ENCODE assay signal across 8 cellular contexts in genomic region chr7:73522081-73522818, GRCh38. TPM values are rescaled to one million over a fixed set of nuclear protein-coding genes. Genes with fewer than 3 reads are reported as not detected.
DNase-seq lines count a peak whose midpoint lies in the region; ATAC-seq and TF ChIP-seq lines count a peak whose summit lies in the region.

BAZ1B (minus strand) TSS chr7:73522293; CDS start chr7:73521933, 360 bp downstream.

- H3K9me3 ChIP-seq in prostate gland = no peaks in the 10 kb centered on the region

- peaks cover 9% of the 10 kb centered on the region for H3K4me1 ChIP-seq in prostate gland (replicated peaks)
- H3K4me1 ChIP-seq in urinary bladder (ENCODE audit: insufficient read depth) = peaks cover 4% of the 10 kb centered on the region

- H3K36me3 ChIP-seq in prostate gland = no peaks in the 10 kb centered on the region
- H3K36me3 ChIP-seq in urinary bladder (ENCODE audit: insufficient read depth) = no peaks in the 10 kb centered on the region

- peak within 1 kb of the TSS; percentile 65 to 94 for H3K4me3 ChIP-seq in prostate gland
- H3K4me3 ChIP-seq in urinary bladder (ENCODE audit: low read depth, low read length) = peak within 1 kb of the TSS; percentile 92

- H3K27ac ChIP-seq in angular gyrus (ENCODE audit: low read depth, low read length) = peak within 1 kb of the TSS; percentile 98
- H3K27ac ChIP-seq in prostate gland = peak within 1 kb of the TSS; percentile 86 to 93
- H3K27ac ChIP-seq in urinary bladder (ENCODE audit: low read depth) = peak within 1 kb of the TSS; percentile 93

- peak; percentile 98 for DNase-seq in NCI-H187 (lab: John Stamatoyannopoulos, UW)
- DNase-seq in T-helper 2 cell = peak; percentile 93 to 99 (median 95)
- DNase-seq in left ventricle myocardium superior = peak; percentile 99
- DNase-seq in prostate gland (ENCODE audit: low spot score) = peak; percentile 97

- ATAC-seq in GM18498 (IDR thresholded peaks at IDR 0.05; ENCODE audit: unreplicated experiment) (peak; percentile 87), HG02938 (IDR thresholded peaks at IDR 0.05; ENCODE audit: unreplicated experiment) (peak; percentile 82), left ventricle myocardium superior (peak; percentile 97)

- under 1% methylated on average over 61 of the region's 76 CpGs for WGBS in prostate gland
- WGBS in urinary bladder = under 1% methylated on average over 76 of the region's 76 CpGs

- peak; percentile 67 for TF ChIP-seq POLR2A in prostate gland (IDR thresholded peaks at IDR 0.05)

- intact Hi-C loops in left ventricle myocardium superior (cut with micrococcal nuclease) = no loop called here
- intact Hi-C loops in prostate gland (cut with DNase I) = loop anchor here (1.0 to 5.0 kb wide), 2 partner anchors 35 to 55 kb away; partner anchors contain the start of genes BCL7B and TBL2

- peak in 2 of 4 experiments; percentile 18 to 33 for TF ChIP-seq CTCF in prostate gland (IDR thresholded peaks at IDR 0.05)

- no peaks in the 10 kb centered on the region for H3K27me3 ChIP-seq in prostate gland (replicated peaks; ENCODE audit: insufficient read depth)

RNA-seq across cellular contexts. Expression of gene BAZ1B, which starts in this region (rescaled TPM):
- 44.6 TPM for total RNA-seq in left ventricle myocardium superior
- total RNA-seq in prostate gland = 10 to 100 TPM; 43.4 to 56.4 TPM
- 60.0 TPM for total RNA-seq in urinary bladder
- 37.1 TPM for polyA plus RNA-seq in urinary bladder

Comparison
In these comparisons a context has a peak if more than half of its experiments do, and no peak if none do; other contexts are left out.
1. Peak in every context shown above with its lines: DNase-seq, ATAC-seq, H3K4me3 ChIP-seq and H3K27ac ChIP-seq.